In genomic region chr7:131501422-131501821, GRCh38 we compare ENCODE assay signal across 1 cellular context.
TF ChIP-seq lines count a peak whose summit lies in the region.

No MANE protein-coding gene starts in this region.

TF ChIP-seq in WTC11, 78 proteins besides CTCF, POLR2A, EP300 and RAD21 (continued from another document):
- TF ChIP-seq ARID4B (CRISPR knock-in tag; IDR thresholded peaks at IDR 0.05; ENCODE audit: borderline replicate concordance) (no peak), NFYB (CRISPR knock-in tag; conservative IDR thresholded peaks at IDR 0.05; ENCODE audit: low read depth) (no peak)
